Comparison of ENCODE assay signal across 8 cellular contexts in genomic region chr16:2881783-2882459, GRCh38. TPM values are rescaled to one million over a fixed set of nuclear protein-coding genes. Genes with fewer than 3 reads are reported as not detected.
A peak's percentile ranks its signal among the peaks of the same experiment; 100 is the strongest.
DNase-seq lines count a peak whose midpoint lies in the region; ATAC-seq and TF ChIP-seq lines count a peak whose summit lies in the region.
"Not testable (repeated sequence)": the region's sequence is repeated elsewhere in the genome, so short reads cannot be mapped to it uniquely, and the experiment has no call there.

No MANE protein-coding gene starts in this region.

- not testable (repeated sequence) for H3K9me3 Mint-ChIP-seq in activated CD8-positive, alpha-beta memory T cell treated with anti-CD3 and anti-CD28 coated beads, Interleukin-2, amount 10 ng/mL, durations not matched to agents 7 days and 5 days (ENCODE audit: low read depth)

- peaks cover 17% of the 10 kb centered on the region for H3K4me1 Mint-ChIP-seq in activated CD8-positive, alpha-beta memory T cell treated with anti-CD3 and anti-CD28 coated beads, Interleukin-2, amount 10 ng/mL, durations not matched to agents 7 days and 5 days

- H3K4me1 ChIP-seq in A673 (ENCODE audit: insufficient read depth, low read length, poor library complexity, severe bottlenecking), result not testable (repeated sequence)

- H3K4me3 Mint-ChIP-seq in activated CD8-positive, alpha-beta memory T cell treated with anti-CD3 and anti-CD28 coated beads, Interleukin-2, amount 10 ng/mL, durations not matched to agents 7 days and 5 days, result peak overlapping the region; percentile 87

- BruUV-seq in A673 (replicated peaks; lab: Mats Ljungman, UMichigan), result not testable (repeated sequence)

- H3K36me3 Mint-ChIP-seq in activated CD8-positive, alpha-beta memory T cell treated with anti-CD3 and anti-CD28 coated beads, Interleukin-2, amount 10 ng/mL, durations not matched to agents 7 days and 5 days, result not testable (repeated sequence)

- not testable (repeated sequence) for H3K36me3 ChIP-seq in A673 (ENCODE audit: insufficient read depth, low read length, poor library complexity, severe bottlenecking)

- CTCF ChIA-PET in A673 (lab: Charles Lee), result interaction anchor here (0.7 to 1.5 kb wide), 3 partner anchors 21 to 37 kb away, joined by 4 to 7 read pairs (median 5); no protein-coding TSS in a partner anchor
- CTCF ChIA-PET in activated CD8-positive, alpha-beta memory T cell treated with anti-CD3 and anti-CD28 coated beads, Interleukin-2, amount 10 ng/mL, durations not matched to agents 7 days and 5 days (lab: Charles Lee), result interaction anchor here (1.2 to 6.4 kb wide), 10 partner anchors 7 to 90 kb away, joined by 3 to 31 read pairs (median 10); partner anchors contain the start of gene FLYWCH1

- not testable (repeated sequence) for TF ChIP-seq CTCF in A673 (conservative IDR thresholded peaks at IDR 0.05; ENCODE audit: low read depth, low read length); retinal pigment epithelial cell (conservative IDR thresholded peaks at IDR 0.05; ENCODE audit: low read depth, low read length)

- not testable (repeated sequence) for H3K9me3 ChIP-seq in A673 (ENCODE audit: low read depth, low read length, poor library complexity, severe bottlenecking)

- POLR2A ChIA-PET in A673 (lab: Charles Lee; ENCODE audit: low non-redundant PET), result not testable (repeated sequence)

- not testable (repeated sequence) for H3K27me3 Mint-ChIP-seq in activated CD8-positive, alpha-beta memory T cell treated with anti-CD3 and anti-CD28 coated beads, Interleukin-2, amount 10 ng/mL, durations not matched to agents 7 days and 5 days

- H3K27me3 ChIP-seq in A673 (replicated peaks; ENCODE audit: insufficient read depth, low read depth, low read length, poor library complexity), result not testable (repeated sequence)

- intact Hi-C loops in A673 (cut with micrococcal nuclease; ENCODE audit: unreplicated experiment), result loop anchor here (2.0 kb wide), 1 partner anchor 23 kb away; no protein-coding TSS in a partner anchor
- intact Hi-C loops in left colon (cut with DNase I, micrococcal nuclease), result not testable (repeated sequence)

- peak overlapping the region; percentile 91 for H3K27ac ChIP-seq in A673 (ENCODE audit: low read depth, low read length, poor library complexity, severe bottlenecking)

- H3K4me3 ChIP-seq in A673 (ENCODE audit: low read depth, low read length, poor library complexity, severe bottlenecking) (peak overlapping the region; percentile 77), retinal pigment epithelial cell (ENCODE audit: low read length) (peak overlapping the region; percentile 79)

- DNase-seq in A673 (ENCODE audit: low spot score) (peak; percentile 34), NOMO-1 treated with dmso at 0.1 percent for 144 hours (lab: John Stamatoyannopoulos, UW; ENCODE audit: unreplicated experiment) (peak; percentile 10), left colon (peak; percentile 75 to 81)
- DNase-seq in activated CD8-positive, alpha-beta memory T cell treated with anti-CD3 and anti-CD28 coated beads, Interleukin-2, amount 10 ng/mL, durations not matched to agents 7 days and 5 days, result peak; percentile 63
- DNase-seq in effector CD8-positive, alpha-beta T cell (lab: John Stamatoyannopoulos, UW), result peak; percentile 34
- DNase-seq in retinal pigment epithelial cell (ENCODE audit: low read depth), result not testable (repeated sequence)

- H3K27ac Mint-ChIP-seq in activated CD8-positive, alpha-beta memory T cell treated with anti-CD3 and anti-CD28 coated beads, Interleukin-2, amount 10 ng/mL, durations not matched to agents 7 days and 5 days, result peak overlapping the region; percentile 73

- ATAC-seq in GM18873 (IDR thresholded peaks at IDR 0.05; ENCODE audit: low FRiP score, unreplicated experiment), result peak; percentile 6
- peak; percentile 4 for ATAC-seq in HG03159 (IDR thresholded peaks at IDR 0.05; ENCODE audit: unreplicated experiment)
- peak; percentile 14 for ATAC-seq in activated CD8-positive, alpha-beta memory T cell treated with anti-CD3 and anti-CD28 coated beads, Interleukin-2, amount 10 ng/mL, durations not matched to agents 7 days and 5 days
- peak; percentile 63 for ATAC-seq in left colon

RNA-seq across cellular contexts. Expression of gene FLYWCH2, which starts 1.1 kb away (rescaled TPM):
- total RNA-seq in A673 (2021), result 23.9 and 28.5 TPM in 2 replicates
- total RNA-seq in activated CD8-positive, alpha-beta memory T cell treated with anti-CD3 and anti-CD28 coated beads, Interleukin-2, amount 10 ng/mL, durations not matched to agents 7 days and 5 days, result 10 to 100 TPM; 19.6 to 19.7 TPM
- 10 to 100 TPM; 20.7 to 30.8 TPM for total RNA-seq in left colon

RNA-seq across cellular contexts. Expression of gene PRSS22, which starts 24.0 kb away (rescaled TPM):
- total RNA-seq in A673 (2021) (not detected in 2 replicates), left colon (10 to 100 TPM in 1 of 2 donors, under 1 TPM in 1; 0.78 to 12.9 TPM)
- total RNA-seq in activated CD8-positive, alpha-beta memory T cell treated with anti-CD3 and anti-CD28 coated beads, Interleukin-2, amount 10 ng/mL, durations not matched to agents 7 days and 5 days, result not detected

RNA-seq across cellular contexts. Expression of gene FLYWCH1, which starts 29.8 kb away (rescaled TPM):
- total RNA-seq in A673 (2021) (46.8 and 47.0 TPM in 2 replicates), left colon (10 to 100 TPM; 23.0 to 27.3 TPM)
- total RNA-seq in activated CD8-positive, alpha-beta memory T cell treated with anti-CD3 and anti-CD28 coated beads, Interleukin-2, amount 10 ng/mL, durations not matched to agents 7 days and 5 days, result 10 to 100 TPM; 52.7 to 58.1 TPM

RNA-seq across cellular contexts. Expression of gene ZG16B, which starts 51.8 kb away (rescaled TPM):
- total RNA-seq in A673 (2021), result not detected in 2 replicates
- total RNA-seq in activated CD8-positive, alpha-beta memory T cell treated with anti-CD3 and anti-CD28 coated beads, Interleukin-2, amount 10 ng/mL, durations not matched to agents 7 days and 5 days, result 1 to 10 TPM; 3.6 to 7.0 TPM
- 10 to 100 TPM; 40.9 to 50.0 TPM for total RNA-seq in left colon

Comparison
In these comparisons a context has a peak if more than half of its experiments do, and no peak if none do; other contexts are left out.
1. ATAC-seq: peak in every context shown above with its lines; median percentile 63 in left colon; 14 in activated CD8-positive, alpha-beta memory T cell treated with anti-CD3 and anti-CD28 coated beads, Interleukin-2, amount 10 ng/mL, durations not matched to agents 7 days and 5 days; 6 in GM18873; 4 in HG03159.